12 cellular contexts compared by ENCODE assay signal in genomic region chr1:208203848-208204609, GRCh38. TPM values are rescaled to one million over a fixed set of nuclear protein-coding genes. Genes with fewer than 3 reads are reported as not detected.
A peak's percentile ranks its signal among the peaks of the same experiment; 100 is the strongest.
DNase-seq lines count a peak whose midpoint lies in the region; ATAC-seq and TF ChIP-seq lines count a peak whose summit lies in the region.
"Had no signal": no experiment of that assay in that cellular context is flagged by ENCODE, and none has a peak within 500 bp of the region (broad histone marks: within the 10 kb centered on the region; RNA-seq: fewer than 3 reads in every experiment).

No MANE protein-coding gene starts in this region.

- no peak overlapping the region for H3K4me3 Mint-ChIP-seq in H9
- H3K4me3 Mint-ChIP-seq: activated naive CD4-positive, alpha-beta T cell treated with anti-CD3 and anti-CD28 coated beads, Interleukin-2, amount 10 ng/mL, durations not matched to agents 7 days and 5 days; nephron had no signal

- 51 to 61% methylated on average over 7 of the region's 7 CpGs for WGBS in thyroid gland, 2 donors
- no CpG with 5 or more reads among the region's 7 CpGs for WGBS in H9 (ENCODE audit: extremely low coverage, insufficient read length, low lambda C conversion rate)

- no peak overlapping the region for H4K91ac ChIP-seq in H9 (ENCODE audit: insufficient read length, low read depth, low read length)

- no peak overlapping the region for H2BK15ac ChIP-seq in H9 (ENCODE audit: low read depth, low read length)

- H4K5ac ChIP-seq in H9 (ENCODE audit: insufficient read length, low read depth, low read length) = no peak overlapping the region

- DNase-seq in NCI-H1092 (lab: John Stamatoyannopoulos, UW) (peak; percentile 57), NCI-H1092 treated with DMSO at 0.1 percent for 48 hours (lab: John Stamatoyannopoulos, UW) (no peak), brain microvascular endothelial cell (peak; percentile 49), left lung (no peak), thyroid gland (no peak), H9 (no peak), amniotic stem cell (lab: John Stamatoyannopoulos, UW) (no peak)
- DNase-seq: activated naive CD4-positive, alpha-beta T cell treated with anti-CD3 and anti-CD28 coated beads, Interleukin-2, amount 10 ng/mL, durations not matched to agents 7 days and 5 days; NCI-H524 treated with DMSO at 0.1 percent for 48 hours had no signal

- H3K4me3 ChIP-seq in brain microvascular endothelial cell (ENCODE audit: low read depth, low read length) (peak overlapping the region; percentile 10), left lung (no peak overlapping the region), thyroid gland (replicated peaks in 1 of 3) (no peak overlapping the region)

- no peak overlapping the region for H2BK20ac ChIP-seq in H9 (ENCODE audit: low read depth, low read length, poor library complexity, severe bottlenecking)

- no peak overlapping the region for H2AK5ac ChIP-seq in H9 (ENCODE audit: insufficient read length, low read length)

- no peaks in the 10 kb centered on the region; a peak in 1 of 5 replicates for H3K9me3 Mint-ChIP-seq in H9
- H3K9me3 Mint-ChIP-seq: activated naive CD4-positive, alpha-beta T cell treated with anti-CD3 and anti-CD28 coated beads, Interleukin-2, amount 10 ng/mL, durations not matched to agents 7 days and 5 days; nephron had no signal

- no peaks in the 10 kb centered on the region for H3K36me3 Mint-ChIP-seq in H9 (ENCODE audit: insufficient read depth in 1 of 3, low read depth in 3 of 3)
- H3K36me3 Mint-ChIP-seq: activated naive CD4-positive, alpha-beta T cell treated with anti-CD3 and anti-CD28 coated beads, Interleukin-2, amount 10 ng/mL, durations not matched to agents 7 days and 5 days had no signal

- no peak overlapping the region for H3K18ac ChIP-seq in H9 (ENCODE audit: insufficient read length, low read depth, low read length)

- no peak overlapping the region for H3K56ac ChIP-seq in H9 (ENCODE audit: insufficient read length, low read depth, low read length)

- peaks cover 10 to 19% of the 10 kb centered on the region in 2 experiments for H3K4me1 Mint-ChIP-seq in H9
- H3K4me1 Mint-ChIP-seq: activated naive CD4-positive, alpha-beta T cell treated with anti-CD3 and anti-CD28 coated beads, Interleukin-2, amount 10 ng/mL, durations not matched to agents 7 days and 5 days had no signal

- no peak overlapping the region for H2AFZ ChIP-seq in H9 (ENCODE audit: low read length)

- H3K4me2 ChIP-seq in H9 (ENCODE audit: insufficient read depth, insufficient read length, low read length) = no peak overlapping the region

- H3K23me2 ChIP-seq in H9 (ENCODE audit: insufficient read length, low read depth, low read length, poor library complexity, severe bottlenecking) = no peaks in the 10 kb centered on the region

- H3K79me1 ChIP-seq in H9 (ENCODE audit: insufficient read depth, low read depth, low read length, poor library complexity, severe bottlenecking) = no peaks in the 10 kb centered on the region

- H2BK12ac ChIP-seq in H9 (ENCODE audit: insufficient read length, low read depth, low read length) = no peak overlapping the region

- H3K36me3 ChIP-seq in brain microvascular endothelial cell (replicated peaks) = no peaks in the 10 kb centered on the region
- peaks cover 0 to 6% of the 10 kb centered on the region in 2 donors for H3K36me3 ChIP-seq in left lung
- no peaks in the 10 kb centered on the region for H3K36me3 ChIP-seq in thyroid gland

- TF ChIP-seq POLR2A in thyroid gland (IDR thresholded peaks at IDR 0.05) = no peak

- H3K27ac ChIP-seq in brain microvascular endothelial cell = peak overlapping the region; percentile 88
- peak overlapping the region; percentile 62 to 73 for H3K27ac ChIP-seq in left lung
- H3K27ac ChIP-seq in thyroid gland = peak overlapping the region; percentile 57 to 85 (median 67)
- no peak overlapping the region for H3K27ac ChIP-seq in H9 (ENCODE audit: insufficient read length, low read depth, low read length)
- H3K27ac ChIP-seq: foreskin keratinocyte had no signal

- no peak overlapping the region for H3T11ph ChIP-seq in H9 (ENCODE audit: low read length)

- H3K27me3 ChIP-seq in brain microvascular endothelial cell (replicated peaks) = no peaks in the 10 kb centered on the region
- H3K27me3 ChIP-seq in left lung = no peaks in the 10 kb centered on the region
- H3K27me3 ChIP-seq in thyroid gland = no peaks in the 10 kb centered on the region
- H3K27me3 ChIP-seq in H9 (ENCODE audit: insufficient read depth, low read length) = no peaks in the 10 kb centered on the region
- H3K27me3 ChIP-seq: foreskin keratinocyte had no signal

- H3K9ac ChIP-seq in H9 (ENCODE audit: extremely low read depth, insufficient read length, low read length) = no peak overlapping the region

- TF ChIP-seq CTCF in brain microvascular endothelial cell (IDR thresholded peaks at IDR 0.05; ENCODE audit: low read depth, low read length, missing control alignments) (no peak), left lung (IDR thresholded peaks at IDR 0.05) (no peak), thyroid gland (IDR thresholded peaks at IDR 0.05) (no peak), H9 (conservative IDR thresholded peaks at IDR 0.05) (no peak)

- no peak overlapping the region for H3K14ac ChIP-seq in H9 (ENCODE audit: insufficient read depth, low read length)

- H2BK5ac ChIP-seq in H9 (ENCODE audit: insufficient read length, low read length) = no peak overlapping the region

- H3K27me3 Mint-ChIP-seq in H9 (ENCODE audit: low read depth) = no peaks in the 10 kb centered on the region

- ATAC-seq in left lung = peak; percentile 1
- ATAC-seq in GM18870 (IDR thresholded peaks at IDR 0.05; ENCODE audit: unreplicated experiment) = no peak

- H3K9me3 ChIP-seq in left lung (no peaks in the 10 kb centered on the region), thyroid gland (no peaks in the 10 kb centered on the region), H9 (ENCODE audit: control insufficient read depth, low read depth, low read length) (no peaks in the 10 kb centered on the region)

- H3K79me2 ChIP-seq in H9 (ENCODE audit: insufficient read depth, low read length) = no peaks in the 10 kb centered on the region

- no peak overlapping the region for H2BK120ac ChIP-seq in H9 (ENCODE audit: low read depth, low read length, poor library complexity, severe bottlenecking)

- H4K8ac ChIP-seq in H9 (replicated peaks; ENCODE audit: insufficient read length, low read depth, low read length) = no peak overlapping the region

- H3K4ac ChIP-seq in H9 (ENCODE audit: low read depth, low read length) = no peak overlapping the region

- peaks cover 47 to 88% of the 10 kb centered on the region in 2 donors for H3K4me1 ChIP-seq in left lung
- H3K4me1 ChIP-seq in thyroid gland = peaks cover 59 to 84% of the 10 kb centered on the region in 2 donors
- no peaks in the 10 kb centered on the region for H3K4me1 ChIP-seq in H9 (ENCODE audit: insufficient read depth, low read length)

- no peak overlapping the region for H3K27ac Mint-ChIP-seq in H9
- H3K27ac Mint-ChIP-seq: activated naive CD4-positive, alpha-beta T cell treated with anti-CD3 and anti-CD28 coated beads, Interleukin-2, amount 10 ng/mL, durations not matched to agents 7 days and 5 days had no signal

- intact Hi-C loops in left lung (cut with DNase I) = no loop called here
- intact Hi-C loops in thyroid gland (cut with DNase I) = no loop called here

- no peak overlapping the region for H3K23ac ChIP-seq in H9 (ENCODE audit: insufficient read length, low read depth, low read length)

- in situ Hi-C loops in brain microvascular endothelial cell (cut with HindIII; ENCODE audit: low pct_ligation_motif_present, low sequenced_read_pairs) = no loop called here

- no peaks in the 10 kb centered on the region for H4K20me1 ChIP-seq in H9 (ENCODE audit: control insufficient read depth, insufficient read depth, insufficient read length)

RNA-seq across cellular contexts. Expression of gene PLXNA2, which starts 40.2 kb away (rescaled TPM):
- total RNA-seq in left lung (10 to 100 TPM; 73.5 to 92.8 TPM), thyroid gland (10 to 100 TPM; 12.2 to 45.7 (median 21.8) TPM), H9 (2021) (0.57 and 0.64 TPM in 2 replicates)

Comparison
In these comparisons a context has a peak if more than half of its experiments do, and no peak if none do; other contexts are left out.
1. DNase-seq: peak in NCI-H1092 (single experiment) and brain microvascular endothelial cell (single experiment); none in NCI-H1092 treated with DMSO at 0.1 percent for 48 hours (single experiment), left lung (0 of 2), thyroid gland (0 of 2), H9 (single experiment) and amniotic stem cell (single experiment).